Comparison of ENCODE assay signal across 1 cellular context in the genomic region with DNA sequence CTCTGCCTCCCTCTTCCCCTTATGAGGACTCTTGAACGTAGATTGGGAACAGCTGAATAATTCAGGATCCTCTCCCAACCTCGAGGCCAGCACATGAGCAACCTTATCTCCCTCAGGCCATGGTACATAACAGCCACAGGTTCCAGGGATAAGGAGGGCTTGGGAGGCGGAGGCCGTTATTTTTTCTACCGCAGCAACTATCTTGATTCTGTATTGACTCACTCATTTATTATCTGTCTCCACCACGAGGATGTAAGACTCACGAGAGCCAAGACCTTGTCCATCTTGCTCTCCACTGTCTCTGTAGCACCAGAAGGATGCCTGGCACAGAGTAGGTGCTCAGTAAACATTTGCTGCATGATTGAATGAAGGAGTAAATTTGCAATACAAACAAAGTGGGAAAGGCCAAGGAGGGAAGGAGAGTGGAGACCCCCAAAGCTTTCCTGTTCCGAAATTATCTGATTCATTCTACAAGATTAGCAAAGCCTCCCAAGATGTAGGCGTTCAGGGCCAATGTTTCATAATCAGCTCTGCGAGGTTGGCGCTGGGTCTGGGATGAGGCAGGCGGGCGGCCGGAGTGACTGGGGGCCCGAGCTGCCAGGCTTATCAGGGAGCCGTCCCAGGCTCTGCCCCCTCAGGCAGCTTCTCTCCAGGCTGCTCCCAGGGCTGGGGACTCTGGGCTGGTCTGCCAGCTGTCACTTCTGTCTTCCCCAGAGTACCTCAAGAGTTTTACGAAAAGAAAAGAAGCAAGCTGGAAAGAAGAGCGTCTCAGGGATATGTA.
A peak's percentile ranks its signal among the peaks of the same experiment; 100 is the strongest.
TF ChIP-seq lines count a peak whose summit lies in the region.

No MANE protein-coding gene starts in this region.

TF ChIP-seq in K562, 482 proteins besides CTCF, POLR2A, EP300 and RAD21 (continued from another document and continues in another):
- TF ChIP-seq, protein P1, sequence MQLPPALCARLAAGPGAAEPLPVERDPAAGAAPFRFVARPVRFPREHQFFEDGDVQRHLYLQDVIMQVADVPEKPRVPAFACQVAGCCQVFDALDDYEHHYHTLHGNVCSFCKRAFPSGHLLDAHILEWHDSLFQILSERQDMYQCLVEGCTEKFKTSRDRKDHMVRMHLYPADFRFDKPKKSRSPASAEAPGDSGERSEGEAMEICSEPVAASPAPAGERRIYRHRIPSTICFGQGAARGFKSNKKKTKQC (CRISPR knock-in tag; IDR thresholded peaks at IDR 0.05), result no peak
- TF ChIP-seq ZKSCAN1 (IDR thresholded peaks at IDR 0.05; ENCODE audit: low read depth, low read length) (peak; percentile 95), SMARCA4 (IDR thresholded peaks at IDR 0.05) (peak; percentile 98), HNRNPL (IDR thresholded peaks at IDR 0.05; ENCODE audit: low read depth, low read length) (no peak), BMI1 (IDR thresholded peaks at IDR 0.05; ENCODE audit: low read length) (no peak), DIDO1 (tag; IDR thresholded peaks at IDR 0.05; ENCODE audit: low read depth) (peak; percentile 54; the same call in 1 of the 2 replicates), KDM5B (IDR thresholded peaks at IDR 0.05; ENCODE audit: insufficient replicate concordance, low read depth, low read length) (no peak), ESRRA (IDR thresholded peaks at IDR 0.05; ENCODE audit: borderline replicate concordance, low read depth) (peak; percentile 71; the same call in 1 of the 2 replicates), WHSC1 (IDR thresholded peaks at IDR 0.05; ENCODE audit: low read length) (no peak), ZNF668 (CRISPR knock-in tag; IDR thresholded peaks at IDR 0.05) (peak; percentile 57; the same call in 1 of the 2 replicates), ZBED1 (IDR thresholded peaks at IDR 0.05) (no peak), TAF7 (tag; IDR thresholded peaks at IDR 0.05) (no peak), SETDB1 (IDR thresholded peaks at IDR 0.05; ENCODE audit: low read length) (no peak), PHF20 (IDR thresholded peaks at IDR 0.05; ENCODE audit: partially characterized antibody) (no peak), EZH2 (IDR thresholded peaks at IDR 0.05; ENCODE audit: borderline replicate concordance, low read depth, low read length) (no peak; the same call in 1 of the 2 replicates), E2F3 (CRISPR knock-in tag; IDR thresholded peaks at IDR 0.05) (no peak), CBX2 (IDR thresholded peaks at IDR 0.05; ENCODE audit: insufficient read depth, low read length, poor library complexity, severe bottlenecking) (no peak), MEF2A (IDR thresholded peaks at IDR 0.05; ENCODE audit: control insufficient read depth, low read depth, low read length) (no peak), SMAD3 (CRISPR knock-in tag; conservative IDR thresholded peaks at IDR 0.05) (peak; percentile 76; the same call in 1 of the 2 replicates), ERF (CRISPR knock-in tag; IDR thresholded peaks at IDR 0.05) (no peak), MYC (IDR thresholded peaks at IDR 0.05; ENCODE audit: low read depth, low read length) (peak; percentile 89), MYC (CRISPR knock-in tag; IDR thresholded peaks at IDR 0.05; ENCODE audit: borderline replicate concordance, low read depth) (no peak), U2AF1 (optimal IDR thresholded peaks at IDR 0.05; ENCODE audit: low read depth, low read length) (no peak), KAT7 (CRISPR knock-in tag; IDR thresholded peaks at IDR 0.05; ENCODE audit: borderline replicate concordance) (no peak), HCFC1 (IDR thresholded peaks at IDR 0.05; ENCODE audit: low read depth, low read length) (no peak), FOXP1 (CRISPR knock-in tag; IDR thresholded peaks at IDR 0.05) (no peak), DPF2 (IDR thresholded peaks at IDR 0.05) (peak; percentile 98), ZFP30 (CRISPR knock-in tag; IDR thresholded peaks at IDR 0.05; ENCODE audit: borderline replicate concordance) (no peak), ETV1 (tag; conservative IDR thresholded peaks at IDR 0.05; ENCODE audit: low read depth) (0 out of 2 replicates have a peak, but pooled peaks have one; percentile 24), NFATC3 (IDR thresholded peaks at IDR 0.05) (0 out of 2 replicates have a peak, but pooled peaks have one; percentile 38), NELFE (IDR thresholded peaks at IDR 0.05; ENCODE audit: insufficient read depth, insufficient read length) (no peak), CBX1 (IDR thresholded peaks at IDR 0.05; ENCODE audit: low read depth) (no peak), ELF4 (CRISPR knock-in tag; IDR thresholded peaks at IDR 0.05) (peak; percentile 66), EGR1 (conservative IDR thresholded peaks at IDR 0.05) (peak; percentile 38; the same call in 1 of the 2 replicates), ZNF224 (CRISPR knock-in tag; IDR thresholded peaks at IDR 0.05) (no peak), MCM2 (IDR thresholded peaks at IDR 0.05; ENCODE audit: low read depth) (no peak), SRF (CRISPR knock-in tag; IDR thresholded peaks at IDR 0.05) (peak in 1 of 2 experiments; percentile 70; a peak in 2 of 4 replicates), TBP (optimal IDR thresholded peaks at IDR 0.05; ENCODE audit: low read depth, low read length) (no peak), MEIS2 (IDR thresholded peaks at IDR 0.05; ENCODE audit: partially characterized antibody) (peak; percentile 88), NFXL1 (CRISPR knock-in tag; IDR thresholded peaks at IDR 0.05) (no peak), EWSR1 (IDR thresholded peaks at IDR 0.05; ENCODE audit: borderline replicate concordance, low read depth, partially characterized antibody) (no peak), NCOA4 (IDR thresholded peaks at IDR 0.05; ENCODE audit: partially characterized antibody) (no peak)
- TF ChIP-seq, protein P2, sequence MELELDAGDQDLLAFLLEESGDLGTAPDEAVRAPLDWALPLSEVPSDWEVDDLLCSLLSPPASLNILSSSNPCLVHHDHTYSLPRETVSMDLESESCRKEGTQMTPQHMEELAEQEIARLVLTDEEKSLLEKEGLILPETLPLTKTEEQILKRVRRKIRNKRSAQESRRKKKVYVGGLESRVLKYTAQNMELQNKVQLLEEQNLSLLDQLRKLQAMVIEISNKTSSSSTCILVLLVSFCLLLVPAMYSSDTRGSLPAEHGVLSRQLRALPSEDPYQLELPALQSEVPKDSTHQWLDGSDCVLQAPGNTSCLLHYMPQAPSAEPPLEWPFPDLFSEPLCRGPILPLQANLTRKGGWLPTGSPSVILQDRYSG (tag; conservative IDR thresholded peaks at IDR 0.05; ENCODE audit: low read depth), result peak; percentile 49; the same call in 1 of the 2 replicates
- TF ChIP-seq, protein P3, sequence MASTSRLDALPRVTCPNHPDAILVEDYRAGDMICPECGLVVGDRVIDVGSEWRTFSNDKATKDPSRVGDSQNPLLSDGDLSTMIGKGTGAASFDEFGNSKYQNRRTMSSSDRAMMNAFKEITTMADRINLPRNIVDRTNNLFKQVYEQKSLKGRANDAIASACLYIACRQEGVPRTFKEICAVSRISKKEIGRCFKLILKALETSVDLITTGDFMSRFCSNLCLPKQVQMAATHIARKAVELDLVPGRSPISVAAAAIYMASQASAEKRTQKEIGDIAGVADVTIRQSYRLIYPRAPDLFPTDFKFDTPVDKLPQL (IDR thresholded peaks at IDR 0.05; ENCODE audit: extremely low read depth, insufficient read length), result no peak
- TF ChIP-seq, protein P4, sequence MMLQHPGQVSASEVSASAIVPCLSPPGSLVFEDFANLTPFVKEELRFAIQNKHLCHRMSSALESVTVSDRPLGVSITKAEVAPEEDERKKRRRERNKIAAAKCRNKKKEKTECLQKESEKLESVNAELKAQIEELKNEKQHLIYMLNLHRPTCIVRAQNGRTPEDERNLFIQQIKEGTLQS (IDR thresholded peaks at IDR 0.05), result peak; percentile 85
- TF ChIP-seq, protein P4 (CRISPR knock-in tag; conservative IDR thresholded peaks at IDR 0.05), result 0 out of 2 replicates have a peak, but pooled peaks have one; percentile 55
- TF ChIP-seq, protein P5, sequence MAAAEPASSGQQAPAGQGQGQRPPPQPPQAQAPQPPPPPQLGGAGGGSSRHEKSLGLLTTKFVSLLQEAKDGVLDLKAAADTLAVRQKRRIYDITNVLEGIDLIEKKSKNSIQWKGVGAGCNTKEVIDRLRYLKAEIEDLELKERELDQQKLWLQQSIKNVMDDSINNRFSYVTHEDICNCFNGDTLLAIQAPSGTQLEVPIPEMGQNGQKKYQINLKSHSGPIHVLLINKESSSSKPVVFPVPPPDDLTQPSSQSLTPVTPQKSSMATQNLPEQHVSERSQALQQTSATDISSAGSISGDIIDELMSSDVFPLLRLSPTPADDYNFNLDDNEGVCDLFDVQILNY (CRISPR knock-in tag; IDR thresholded peaks at IDR 0.05), result no peak
- TF ChIP-seq, protein P6, sequence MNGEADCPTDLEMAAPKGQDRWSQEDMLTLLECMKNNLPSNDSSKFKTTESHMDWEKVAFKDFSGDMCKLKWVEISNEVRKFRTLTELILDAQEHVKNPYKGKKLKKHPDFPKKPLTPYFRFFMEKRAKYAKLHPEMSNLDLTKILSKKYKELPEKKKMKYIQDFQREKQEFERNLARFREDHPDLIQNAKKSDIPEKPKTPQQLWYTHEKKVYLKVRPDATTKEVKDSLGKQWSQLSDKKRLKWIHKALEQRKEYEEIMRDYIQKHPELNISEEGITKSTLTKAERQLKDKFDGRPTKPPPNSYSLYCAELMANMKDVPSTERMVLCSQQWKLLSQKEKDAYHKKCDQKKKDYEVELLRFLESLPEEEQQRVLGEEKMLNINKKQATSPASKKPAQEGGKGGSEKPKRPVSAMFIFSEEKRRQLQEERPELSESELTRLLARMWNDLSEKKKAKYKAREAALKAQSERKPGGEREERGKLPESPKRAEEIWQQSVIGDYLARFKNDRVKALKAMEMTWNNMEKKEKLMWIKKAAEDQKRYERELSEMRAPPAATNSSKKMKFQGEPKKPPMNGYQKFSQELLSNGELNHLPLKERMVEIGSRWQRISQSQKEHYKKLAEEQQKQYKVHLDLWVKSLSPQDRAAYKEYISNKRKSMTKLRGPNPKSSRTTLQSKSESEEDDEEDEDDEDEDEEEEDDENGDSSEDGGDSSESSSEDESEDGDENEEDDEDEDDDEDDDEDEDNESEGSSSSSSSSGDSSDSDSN (IDR thresholded peaks at IDR 0.05; ENCODE audit: borderline replicate concordance in 1 of 2, low read depth in 2 of 2, low read length in 2 of 2), result 0 out of 4 replicates have a peak, but pooled peaks of 1 of the 2 experiments have one; percentile 41
- TF ChIP-seq, protein P7, sequence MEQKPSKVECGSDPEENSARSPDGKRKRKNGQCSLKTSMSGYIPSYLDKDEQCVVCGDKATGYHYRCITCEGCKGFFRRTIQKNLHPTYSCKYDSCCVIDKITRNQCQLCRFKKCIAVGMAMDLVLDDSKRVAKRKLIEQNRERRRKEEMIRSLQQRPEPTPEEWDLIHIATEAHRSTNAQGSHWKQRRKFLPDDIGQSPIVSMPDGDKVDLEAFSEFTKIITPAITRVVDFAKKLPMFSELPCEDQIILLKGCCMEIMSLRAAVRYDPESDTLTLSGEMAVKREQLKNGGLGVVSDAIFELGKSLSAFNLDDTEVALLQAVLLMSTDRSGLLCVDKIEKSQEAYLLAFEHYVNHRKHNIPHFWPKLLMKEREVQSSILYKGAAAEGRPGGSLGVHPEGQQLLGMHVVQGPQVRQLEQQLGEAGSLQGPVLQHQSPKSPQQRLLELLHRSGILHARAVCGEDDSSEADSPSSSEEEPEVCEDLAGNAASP (IDR thresholded peaks at IDR 0.05), result no peak
- TF ChIP-seq, protein P8, sequence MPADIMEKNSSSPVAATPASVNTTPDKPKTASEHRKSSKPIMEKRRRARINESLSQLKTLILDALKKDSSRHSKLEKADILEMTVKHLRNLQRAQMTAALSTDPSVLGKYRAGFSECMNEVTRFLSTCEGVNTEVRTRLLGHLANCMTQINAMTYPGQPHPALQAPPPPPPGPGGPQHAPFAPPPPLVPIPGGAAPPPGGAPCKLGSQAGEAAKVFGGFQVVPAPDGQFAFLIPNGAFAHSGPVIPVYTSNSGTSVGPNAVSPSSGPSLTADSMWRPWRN (IDR thresholded peaks at IDR 0.05; ENCODE audit: low read depth), result peak; percentile 94
- TF ChIP-seq, protein P9, sequence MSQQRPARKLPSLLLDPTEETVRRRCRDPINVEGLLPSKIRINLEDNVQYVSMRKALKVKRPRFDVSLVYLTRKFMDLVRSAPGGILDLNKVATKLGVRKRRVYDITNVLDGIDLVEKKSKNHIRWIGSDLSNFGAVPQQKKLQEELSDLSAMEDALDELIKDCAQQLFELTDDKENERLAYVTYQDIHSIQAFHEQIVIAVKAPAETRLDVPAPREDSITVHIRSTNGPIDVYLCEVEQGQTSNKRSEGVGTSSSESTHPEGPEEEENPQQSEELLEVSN (IDR thresholded peaks at IDR 0.05; ENCODE audit: borderline replicate concordance in 1 of 2, extremely low read depth in 1 of 2, insufficient read depth in 1 of 2, insufficient read length in 1 of 2, low read depth in 1 of 2, low read length in 1 of 2, poor library complexity in 1 of 2, severe bottlenecking in 1 of 2), result peak; percentile 54 to 55
- TF ChIP-seq, protein P10, sequence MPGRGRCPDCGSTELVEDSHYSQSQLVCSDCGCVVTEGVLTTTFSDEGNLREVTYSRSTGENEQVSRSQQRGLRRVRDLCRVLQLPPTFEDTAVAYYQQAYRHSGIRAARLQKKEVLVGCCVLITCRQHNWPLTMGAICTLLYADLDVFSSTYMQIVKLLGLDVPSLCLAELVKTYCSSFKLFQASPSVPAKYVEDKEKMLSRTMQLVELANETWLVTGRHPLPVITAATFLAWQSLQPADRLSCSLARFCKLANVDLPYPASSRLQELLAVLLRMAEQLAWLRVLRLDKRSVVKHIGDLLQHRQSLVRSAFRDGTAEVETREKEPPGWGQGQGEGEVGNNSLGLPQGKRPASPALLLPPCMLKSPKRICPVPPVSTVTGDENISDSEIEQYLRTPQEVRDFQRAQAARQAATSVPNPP (IDR thresholded peaks at IDR 0.05; ENCODE audit: borderline replicate concordance, insufficient read depth, insufficient read length), result no peak
- TF ChIP-seq, protein P11, sequence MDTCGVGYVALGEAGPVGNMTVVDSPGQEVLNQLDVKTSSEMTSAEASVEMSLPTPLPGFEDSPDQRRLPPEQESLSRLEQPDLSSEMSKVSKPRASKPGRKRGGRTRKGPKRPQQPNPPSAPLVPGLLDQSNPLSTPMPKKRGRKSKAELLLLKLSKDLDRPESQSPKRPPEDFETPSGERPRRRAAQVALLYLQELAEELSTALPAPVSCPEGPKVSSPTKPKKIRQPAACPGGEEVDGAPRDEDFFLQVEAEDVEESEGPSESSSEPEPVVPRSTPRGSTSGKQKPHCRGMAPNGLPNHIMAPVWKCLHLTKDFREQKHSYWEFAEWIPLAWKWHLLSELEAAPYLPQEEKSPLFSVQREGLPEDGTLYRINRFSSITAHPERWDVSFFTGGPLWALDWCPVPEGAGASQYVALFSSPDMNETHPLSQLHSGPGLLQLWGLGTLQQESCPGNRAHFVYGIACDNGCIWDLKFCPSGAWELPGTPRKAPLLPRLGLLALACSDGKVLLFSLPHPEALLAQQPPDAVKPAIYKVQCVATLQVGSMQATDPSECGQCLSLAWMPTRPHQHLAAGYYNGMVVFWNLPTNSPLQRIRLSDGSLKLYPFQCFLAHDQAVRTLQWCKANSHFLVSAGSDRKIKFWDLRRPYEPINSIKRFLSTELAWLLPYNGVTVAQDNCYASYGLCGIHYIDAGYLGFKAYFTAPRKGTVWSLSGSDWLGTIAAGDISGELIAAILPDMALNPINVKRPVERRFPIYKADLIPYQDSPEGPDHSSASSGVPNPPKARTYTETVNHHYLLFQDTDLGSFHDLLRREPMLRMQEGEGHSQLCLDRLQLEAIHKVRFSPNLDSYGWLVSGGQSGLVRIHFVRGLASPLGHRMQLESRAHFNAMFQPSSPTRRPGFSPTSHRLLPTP (IDR thresholded peaks at IDR 0.05; ENCODE audit: borderline replicate concordance, extremely low read depth, insufficient read length), result no peak
